In genomic region chr4:102759835-102760644, GRCh38 we compare ENCODE assay signal across 8 cellular contexts. TPM values are rescaled to one million over a fixed set of nuclear protein-coding genes. Genes with fewer than 3 reads are reported as not detected.
DNase-seq lines count a peak whose midpoint lies in the region; ATAC-seq and TF ChIP-seq lines count a peak whose summit lies in the region.

No MANE protein-coding gene starts in this region.

- DNase-seq in GF-D8 (lab: John Stamatoyannopoulos, UW) (peak; percentile 91), SJSA1 (ENCODE audit: low read depth in 1 of 2, low spot score in 2 of 2) (no peak), chondrocyte (ENCODE audit: low spot score) (no peak)
- peak; percentile 87 for DNase-seq in stimulated activated naive B cell treated with anti-CD40 and anti-IgM and Interleukin-4, amounts not matched to agents 10 μg/mL and 1 μg/mL and 100 μg/mL, for 72 hours
- no peak for DNase-seq in central memory CD4-positive, alpha-beta T cell

- peaks cover under 1% of the 10 kb centered on the region for H3K9me3 Mint-ChIP-seq in chondrocyte (ENCODE audit: low read depth)
- peaks cover 0 to 2% of the 10 kb centered on the region in 2 donors for H3K9me3 Mint-ChIP-seq in stimulated activated naive B cell treated with anti-CD40 and anti-IgM and Interleukin-4, amounts not matched to agents 10 μg/mL and 1 μg/mL and 100 μg/mL, for 72 hours

- ATAC-seq in GM19467 (IDR thresholded peaks at IDR 0.05; ENCODE audit: unreplicated experiment) (peak; percentile 49), HG03460 (IDR thresholded peaks at IDR 0.05; ENCODE audit: unreplicated experiment) (peak; percentile 62)
- ATAC-seq in stimulated activated naive B cell treated with anti-CD40 and anti-IgM and Interleukin-4, amounts not matched to agents 10 μg/mL and 1 μg/mL and 100 μg/mL, for 72 hours (replicated peaks): peak; percentile 88 to 89

- H3K4me3 ChIP-seq in SJSA1: peak overlapping the region; percentile 63

- no peaks in the 10 kb centered on the region for H3K36me3 Mint-ChIP-seq in chondrocyte (ENCODE audit: low read depth)
- peaks cover 28 to 31% of the 10 kb centered on the region in 2 donors for H3K36me3 Mint-ChIP-seq in stimulated activated naive B cell treated with anti-CD40 and anti-IgM and Interleukin-4, amounts not matched to agents 10 μg/mL and 1 μg/mL and 100 μg/mL, for 72 hours

- H3K27ac Mint-ChIP-seq in chondrocyte (ENCODE audit: unreplicated experiment): peak overlapping the region; percentile 85
- H3K27ac Mint-ChIP-seq in stimulated activated naive B cell treated with anti-CD40 and anti-IgM and Interleukin-4, amounts not matched to agents 10 μg/mL and 1 μg/mL and 100 μg/mL, for 72 hours: peak overlapping the region; percentile 96

- no peak for TF ChIP-seq CTCF in chondrocyte (IDR thresholded peaks at IDR 0.05)

- H3K9me3 ChIP-seq in SJSA1 (replicated peaks): no peaks in the 10 kb centered on the region

- peaks cover 13% of the 10 kb centered on the region; the same call in 1 of the 2 replicates for H3K4me1 ChIP-seq in SJSA1 (replicated peaks)

- H3K36me3 ChIP-seq in SJSA1: no peaks in the 10 kb centered on the region

- H3K27ac ChIP-seq in SJSA1 (no peak overlapping the region), layer of hippocampus (ENCODE audit: low read depth, low read length) (peak overlapping the region; percentile 69)

- H3K4me3 Mint-ChIP-seq in chondrocyte (ENCODE audit: unreplicated experiment): peak overlapping the region; percentile 87
- H3K4me3 Mint-ChIP-seq in stimulated activated naive B cell treated with anti-CD40 and anti-IgM and Interleukin-4, amounts not matched to agents 10 μg/mL and 1 μg/mL and 100 μg/mL, for 72 hours: peak overlapping the region; percentile 85 to 89

- H3K27me3 ChIP-seq in SJSA1 (replicated peaks) (no peaks in the 10 kb centered on the region), layer of hippocampus (ENCODE audit: control insufficient read depth, insufficient read depth, low read length) (no peaks in the 10 kb centered on the region)

- no peaks in the 10 kb centered on the region for H3K27me3 Mint-ChIP-seq in chondrocyte (ENCODE audit: low read depth)
- H3K27me3 Mint-ChIP-seq in stimulated activated naive B cell treated with anti-CD40 and anti-IgM and Interleukin-4, amounts not matched to agents 10 μg/mL and 1 μg/mL and 100 μg/mL, for 72 hours: no peaks in the 10 kb centered on the region

- H3K4me1 Mint-ChIP-seq in chondrocyte (ENCODE audit: low read depth): peaks cover 36% of the 10 kb centered on the region
- peaks cover 32 to 44% of the 10 kb centered on the region in 2 donors for H3K4me1 Mint-ChIP-seq in stimulated activated naive B cell treated with anti-CD40 and anti-IgM and Interleukin-4, amounts not matched to agents 10 μg/mL and 1 μg/mL and 100 μg/mL, for 72 hours

RNA-seq across cellular contexts. Expression of gene MANBA, which starts 0.7 kb away (rescaled TPM):
- 13.2 and 16.2 TPM in 2 replicates for total RNA-seq in SJSA1 (2014; rRNA removed; shearing (Covaris generic))
- total RNA-seq in chondrocyte: 34.9 to 38.5 TPM (median 36.9 TPM) in 3 replicates

Comparison
In these comparisons a context has a peak if more than half of its experiments do, and no peak if none do; other contexts are left out.
1. DNase-seq: peak in GF-D8 (single experiment) and stimulated activated naive B cell treated with anti-CD40 and anti-IgM and Interleukin-4, amounts not matched to agents 10 μg/mL and 1 μg/mL and 100 μg/mL, for 72 hours (single experiment); none in SJSA1 (0 of 2), chondrocyte (single experiment) and central memory CD4-positive, alpha-beta T cell (single experiment).
2. Peak in every context shown above with its lines, with median percentiles within 50 percentile points of each other: ATAC-seq.